In genomic region chr21:42592156-42592820, GRCh38 we compare ENCODE assay signal across 14 cellular contexts.
"Had no signal": no experiment of that assay in that cellular context is flagged by ENCODE, and none has a peak within 500 bp of the region (broad histone marks: within the 10 kb centered on the region; RNA-seq: fewer than 3 reads in every experiment).

No MANE protein-coding gene starts in this region.

- H3K79me2 ChIP-seq: parathyroid adenoma had no signal

- FAIRE-seq: astrocyte, colon, keratinocyte had no signal

- H3K27ac ChIP-seq: cardiac muscle cell, gastroesophageal sphincter, left ventricle myocardium inferior, parathyroid adenoma, SK-N-MC had no signal

- H3K36me3 ChIP-seq: cardiac muscle cell, gastroesophageal sphincter, left ventricle myocardium inferior had no signal

- H3K27me3 ChIP-seq: cardiac muscle cell had no signal

- DNase-seq: activated B cell treated with CpG ODN at 0.5 μM for 24 hours; activated CD4-positive, alpha-beta T cell treated with anti-CD3 and anti-CD28 coated beads, Interleukin-2, amount 10 ng/mL, durations not matched to agents 24 days and 14 days; effector CD4-positive, alpha-beta T cell; left ventricle myocardium inferior; T-helper 1 cell; trophoblast cell had no signal

- H3K9me3 ChIP-seq: gastroesophageal sphincter had no signal

- H3K4me3 ChIP-seq: cardiac muscle cell, SK-N-MC, skin epidermis had no signal
